In genomic region chr7:135159359-135160087, GRCh38 we compare ENCODE assay signal across 2 cellular contexts.
TF ChIP-seq lines count a peak whose summit lies in the region.

No MANE protein-coding gene starts in this region.

TF ChIP-seq in HEK293T, 16 proteins besides CTCF, POLR2A, EP300 and RAD21:
- TF ChIP-seq PKNOX1 (IDR thresholded peaks at IDR 0.05) (peak; percentile 65), TARDBP (IDR thresholded peaks at IDR 0.05) (no peak)

TF ChIP-seq in GM12878, 131 proteins besides CTCF, POLR2A, EP300 and RAD21:
- TF ChIP-seq PKNOX1 (IDR thresholded peaks at IDR 0.05) (peak; percentile 45), ATF7 (IDR thresholded peaks at IDR 0.05; ENCODE audit: low read depth) (no peak)
- TF ChIP-seq, protein P1, sequence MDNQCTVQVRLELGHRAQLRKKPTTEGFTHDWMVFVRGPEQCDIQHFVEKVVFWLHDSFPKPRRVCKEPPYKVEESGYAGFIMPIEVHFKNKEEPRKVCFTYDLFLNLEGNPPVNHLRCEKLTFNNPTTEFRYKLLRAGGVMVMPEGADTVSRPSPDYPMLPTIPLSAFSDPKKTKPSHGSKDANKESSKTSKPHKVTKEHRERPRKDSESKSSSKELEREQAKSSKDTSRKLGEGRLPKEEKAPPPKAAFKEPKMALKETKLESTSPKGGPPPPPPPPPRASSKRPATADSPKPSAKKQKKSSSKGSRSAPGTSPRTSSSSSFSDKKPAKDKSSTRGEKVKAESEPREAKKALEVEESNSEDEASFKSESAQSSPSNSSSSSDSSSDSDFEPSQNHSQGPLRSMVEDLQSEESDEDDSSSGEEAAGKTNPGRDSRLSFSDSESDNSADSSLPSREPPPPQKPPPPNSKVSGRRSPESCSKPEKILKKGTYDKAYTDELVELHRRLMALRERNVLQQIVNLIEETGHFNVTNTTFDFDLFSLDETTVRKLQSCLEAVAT (IDR thresholded peaks at IDR 0.05): no peak
